Comparison of ENCODE assay signal across 9 cellular contexts in the genomic region with DNA sequence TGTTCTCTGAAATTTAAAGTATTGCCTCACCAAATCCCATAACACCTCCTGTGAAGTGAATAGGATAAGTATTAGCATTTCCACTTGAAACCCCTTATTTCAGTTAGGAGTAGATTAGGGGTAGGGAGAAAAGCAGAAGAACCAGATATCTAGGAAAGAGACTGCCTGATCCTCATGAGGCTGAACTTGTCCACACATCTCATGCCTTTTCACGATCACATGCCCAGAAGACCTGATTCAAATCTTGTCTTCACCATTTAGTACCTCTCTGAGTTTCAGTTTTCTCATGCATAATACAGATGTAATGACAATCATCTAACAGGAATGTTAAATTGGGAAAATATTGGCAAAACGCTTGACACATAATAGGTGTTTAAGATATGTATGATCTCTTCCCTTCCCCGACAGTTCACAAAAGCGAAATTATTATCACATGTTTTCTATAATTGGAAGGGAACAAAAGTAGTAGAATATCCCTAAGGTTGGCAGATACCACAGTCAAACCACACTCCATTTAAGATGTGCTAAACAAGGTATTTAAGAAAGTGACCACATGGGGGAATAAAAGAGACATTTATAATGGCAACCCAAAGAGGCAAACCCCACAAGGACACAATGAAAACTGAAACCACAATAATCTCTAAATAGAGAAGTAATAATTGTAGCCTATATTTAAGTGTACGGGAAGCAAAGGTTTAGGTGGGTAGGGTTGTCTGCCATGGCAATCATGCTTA. TPM values are rescaled to one million over a fixed set of nuclear protein-coding genes. Genes with fewer than 3 reads are reported as not detected.
A peak's percentile ranks its signal among the peaks of the same experiment; 100 is the strongest.
DNase-seq lines count a peak whose midpoint lies in the region; ATAC-seq and TF ChIP-seq lines count a peak whose summit lies in the region.
"Had no signal": no experiment of that assay in that cellular context is flagged by ENCODE, and none has a peak within 500 bp of the region (broad histone marks: within the 10 kb centered on the region; RNA-seq: fewer than 3 reads in every experiment).

No MANE protein-coding gene starts in this region.

- no peak overlapping the region for H2BK15ac ChIP-seq in neuronal stem cell (ENCODE audit: low read length)

- whole genome bisulfite sequencing in neuronal stem cell (ENCODE audit: extremely low coverage in 2 of 2, insufficient read length in 2 of 2, insufficient replicate concordance in 1 of 2), 2 donors, result no CpG with 5 or more reads among the region's 5 CpGs

- H3K36me3 ChIP-seq in OCI-LY3 (replicated peaks; ENCODE audit: low read depth, low read length) (no peaks in the 10 kb centered on the region), neuronal stem cell (replicated peaks in 1 of 2; ENCODE audit: control insufficient read depth in 2 of 2, insufficient read depth in 2 of 2, low read length in 2 of 2) (no peaks in the 10 kb centered on the region), HAP-1 (replicated peaks) (no peaks in the 10 kb centered on the region)

- no peak overlapping the region for H3K4me3 Mint-ChIP-seq in activated CD4-positive, alpha-beta T cell treated with anti-CD3 and anti-CD28 coated beads, Interleukin-2, amount 10 ng/mL, durations not matched to agents 7 days and 5 days
- H3K4me3 Mint-ChIP-seq in stimulated activated memory B cell treated with anti-CD40 and anti-IgM and Interleukin-4, amounts not matched to agents 10 μg/mL and 1 μg/mL and 100 μg/mL, for 72 hours, result peak overlapping the region; percentile 9

- no peaks in the 10 kb centered on the region for H3K79me2 ChIP-seq in OCI-LY3 (ENCODE audit: low read length)

- no peaks in the 10 kb centered on the region for H3K27me3 ChIP-seq in OCI-LY3 (ENCODE audit: low read depth, low read length)
- no peaks in the 10 kb centered on the region for H3K27me3 ChIP-seq in neuronal stem cell (ENCODE audit: control insufficient read depth in 3 of 3, insufficient read depth in 3 of 3, low read depth in 1 of 3, low read length in 3 of 3)
- H3K27me3 ChIP-seq in HAP-1 (ENCODE audit: low read depth), result no peaks in the 10 kb centered on the region; the same call in 1 of the 2 replicates

- ATAC-seq in HG03060 (IDR thresholded peaks at IDR 0.05; ENCODE audit: low read depth, unreplicated experiment), result peak; percentile 72
- peak; percentile 77 for ATAC-seq in stimulated activated memory B cell treated with anti-CD40 and anti-IgM and Interleukin-4, amounts not matched to agents 10 μg/mL and 1 μg/mL and 100 μg/mL, for 72 hours

- H2BK12ac ChIP-seq in neuronal stem cell (ENCODE audit: low read length), result no peak overlapping the region

- H2BK5ac ChIP-seq in neuronal stem cell (ENCODE audit: low read length), result no peak overlapping the region

- H3K36me3 Mint-ChIP-seq in activated CD4-positive, alpha-beta T cell treated with anti-CD3 and anti-CD28 coated beads, Interleukin-2, amount 10 ng/mL, durations not matched to agents 7 days and 5 days (ENCODE audit: low read depth), result peaks cover 15% of the 10 kb centered on the region
- H3K36me3 Mint-ChIP-seq in stimulated activated memory B cell treated with anti-CD40 and anti-IgM and Interleukin-4, amounts not matched to agents 10 μg/mL and 1 μg/mL and 100 μg/mL, for 72 hours, result no peaks in the 10 kb centered on the region

- TF ChIP-seq CTCF in OCI-LY3 (IDR thresholded peaks at IDR 0.05; ENCODE audit: low read depth, low read length), result peak; percentile 23; the same call in 1 of the 2 replicates

- no peak overlapping the region for H3K23ac ChIP-seq in neuronal stem cell (ENCODE audit: low read depth, low read length, poor library complexity)

- no peak overlapping the region for H2AK5ac ChIP-seq in neuronal stem cell (ENCODE audit: low read depth, low read length)

- H3K4me3 ChIP-seq in OCI-LY3 (ENCODE audit: low read length) (peak overlapping the region; percentile 31), neuronal stem cell (ENCODE audit: low read length in 2 of 2) (no peak overlapping the region), HAP-1 (no peak overlapping the region)

- H3K27ac Mint-ChIP-seq in activated CD4-positive, alpha-beta T cell treated with anti-CD3 and anti-CD28 coated beads, Interleukin-2, amount 10 ng/mL, durations not matched to agents 7 days and 5 days, result peak overlapping the region; percentile 31
- no peak overlapping the region for H3K27ac Mint-ChIP-seq in stimulated activated memory B cell treated with anti-CD40 and anti-IgM and Interleukin-4, amounts not matched to agents 10 μg/mL and 1 μg/mL and 100 μg/mL, for 72 hours

- H3K79me1 ChIP-seq in neuronal stem cell (ENCODE audit: low read depth, low read length), result no peaks in the 10 kb centered on the region

- H3K27me3 Mint-ChIP-seq in activated CD4-positive, alpha-beta T cell treated with anti-CD3 and anti-CD28 coated beads, Interleukin-2, amount 10 ng/mL, durations not matched to agents 7 days and 5 days, result no peaks in the 10 kb centered on the region
- H3K27me3 Mint-ChIP-seq in stimulated activated memory B cell treated with anti-CD40 and anti-IgM and Interleukin-4, amounts not matched to agents 10 μg/mL and 1 μg/mL and 100 μg/mL, for 72 hours, result peaks cover 18% of the 10 kb centered on the region

- in situ Hi-C loops in HAP-1 (cut with MboI; ENCODE audit: low sequenced_read_pairs), result no loop called here

- no peak overlapping the region for H3K18ac ChIP-seq in neuronal stem cell (ENCODE audit: low read length)

- no peak overlapping the region for H3K4ac ChIP-seq in neuronal stem cell (ENCODE audit: low read length)

- H4K91ac ChIP-seq in neuronal stem cell (ENCODE audit: low read depth, low read length, poor library complexity), result no peak overlapping the region

- H4K20me1 ChIP-seq in OCI-LY3 (ENCODE audit: insufficient read depth, low read length), result no peaks in the 10 kb centered on the region

- H4K8ac ChIP-seq in neuronal stem cell (ENCODE audit: low read depth, low read length), result no peak overlapping the region

- no peak overlapping the region for H3K27ac ChIP-seq in OCI-LY3 (ENCODE audit: low read length)
- H3K27ac ChIP-seq in neuronal stem cell (replicated peaks; ENCODE audit: low read length), result no peak overlapping the region

- no peak for DNase-seq in activated CD4-positive, alpha-beta T cell treated with anti-CD3 and anti-CD28 coated beads, Interleukin-2, amount 10 ng/mL, durations not matched to agents 7 days and 5 days
- DNase-seq in activated CD4-positive, alpha-beta T cell treated with anti-CD3 and anti-CD28 coated beads for 48 hours, result no peak
- DNase-seq in neuronal stem cell (ENCODE audit: low spot score) (no peak), middle frontal gyrus (ENCODE audit: extremely low spot score, low spot score) (no peak), HAP-1 (ENCODE audit: low spot score in 2 of 2) (no peak)
- DNase-seq: NCI-H2081 had no signal

- H3K4me1 Mint-ChIP-seq in activated CD4-positive, alpha-beta T cell treated with anti-CD3 and anti-CD28 coated beads, Interleukin-2, amount 10 ng/mL, durations not matched to agents 7 days and 5 days, result peaks cover 64% of the 10 kb centered on the region
- H3K4me1 Mint-ChIP-seq in stimulated activated memory B cell treated with anti-CD40 and anti-IgM and Interleukin-4, amounts not matched to agents 10 μg/mL and 1 μg/mL and 100 μg/mL, for 72 hours, result peaks cover 16% of the 10 kb centered on the region

- H2AFZ ChIP-seq in OCI-LY3 (ENCODE audit: low read depth, low read length) (no peak overlapping the region), neuronal stem cell (ENCODE audit: low read length) (no peak overlapping the region)

- H3K4me2 ChIP-seq in OCI-LY3 (ENCODE audit: low read length) (peak overlapping the region; percentile 55), neuronal stem cell (ENCODE audit: insufficient read depth, low read length, poor library complexity, severe bottlenecking) (no peak overlapping the region)

- H2BK120ac ChIP-seq in neuronal stem cell (ENCODE audit: low read depth, low read length), result no peak overlapping the region

- no peak overlapping the region for H3K14ac ChIP-seq in neuronal stem cell (ENCODE audit: low read length)

- H3K9me3 ChIP-seq in OCI-LY3 (ENCODE audit: insufficient read depth, low read length) (no peaks in the 10 kb centered on the region), neuronal stem cell (replicated peaks in 1 of 2; ENCODE audit: control insufficient read depth in 2 of 2, insufficient read depth in 1 of 2, low read depth in 1 of 2, low read length in 2 of 2) (no peaks in the 10 kb centered on the region), HAP-1 (no peaks in the 10 kb centered on the region)

- peaks cover 25% of the 10 kb centered on the region for H3K4me1 ChIP-seq in OCI-LY3 (ENCODE audit: low read length)
- H3K4me1 ChIP-seq in neuronal stem cell (ENCODE audit: control insufficient read depth in 2 of 2, insufficient read depth in 1 of 2, low read depth in 1 of 2, low read length in 2 of 2), result no peaks in the 10 kb centered on the region
- no peaks in the 10 kb centered on the region for H3K4me1 ChIP-seq in HAP-1

- CTCF ChIA-PET in activated CD4-positive, alpha-beta T cell treated with anti-CD3 and anti-CD28 coated beads, Interleukin-2, amount 10 ng/mL, durations not matched to agents 7 days and 5 days (lab: Charles Lee), result no interaction called here

- no peaks in the 10 kb centered on the region for H3K9me3 Mint-ChIP-seq in activated CD4-positive, alpha-beta T cell treated with anti-CD3 and anti-CD28 coated beads, Interleukin-2, amount 10 ng/mL, durations not matched to agents 7 days and 5 days
- no peaks in the 10 kb centered on the region for H3K9me3 Mint-ChIP-seq in stimulated activated memory B cell treated with anti-CD40 and anti-IgM and Interleukin-4, amounts not matched to agents 10 μg/mL and 1 μg/mL and 100 μg/mL, for 72 hours

- POLR2A ChIA-PET in activated CD4-positive, alpha-beta T cell treated with anti-CD3 and anti-CD28 coated beads, Interleukin-2, amount 10 ng/mL, durations not matched to agents 7 days and 5 days (lab: Charles Lee), result interaction anchor here (0.6 kb wide), 1 partner anchor 77 kb away, joined by 6 read pairs; no protein-coding TSS in a partner anchor

- H3K9ac ChIP-seq in OCI-LY3 (ENCODE audit: low read length) (no peak overlapping the region), neuronal stem cell (ENCODE audit: low read depth, low read length, poor library complexity) (no peak overlapping the region)

RNA-seq across cellular contexts. Expression of a gene that starts 25.2 kb away (rescaled TPM):
- total RNA-seq in activated CD4-positive, alpha-beta T cell treated with anti-CD3 and anti-CD28 coated beads, Interleukin-2, amount 10 ng/mL, durations not matched to agents 7 days and 5 days, result 10 to 100 TPM; 47.8 to 49.6 TPM
- polyA plus RNA-seq in neuronal stem cell (2013, experiment 1 of 2), result 0.06 TPM
- polyA plus RNA-seq in neuronal stem cell (2013, experiment 2 of 2), result 0.10 TPM
